Comparison of ENCODE assay signal across 1 cellular context in the genomic region with DNA sequence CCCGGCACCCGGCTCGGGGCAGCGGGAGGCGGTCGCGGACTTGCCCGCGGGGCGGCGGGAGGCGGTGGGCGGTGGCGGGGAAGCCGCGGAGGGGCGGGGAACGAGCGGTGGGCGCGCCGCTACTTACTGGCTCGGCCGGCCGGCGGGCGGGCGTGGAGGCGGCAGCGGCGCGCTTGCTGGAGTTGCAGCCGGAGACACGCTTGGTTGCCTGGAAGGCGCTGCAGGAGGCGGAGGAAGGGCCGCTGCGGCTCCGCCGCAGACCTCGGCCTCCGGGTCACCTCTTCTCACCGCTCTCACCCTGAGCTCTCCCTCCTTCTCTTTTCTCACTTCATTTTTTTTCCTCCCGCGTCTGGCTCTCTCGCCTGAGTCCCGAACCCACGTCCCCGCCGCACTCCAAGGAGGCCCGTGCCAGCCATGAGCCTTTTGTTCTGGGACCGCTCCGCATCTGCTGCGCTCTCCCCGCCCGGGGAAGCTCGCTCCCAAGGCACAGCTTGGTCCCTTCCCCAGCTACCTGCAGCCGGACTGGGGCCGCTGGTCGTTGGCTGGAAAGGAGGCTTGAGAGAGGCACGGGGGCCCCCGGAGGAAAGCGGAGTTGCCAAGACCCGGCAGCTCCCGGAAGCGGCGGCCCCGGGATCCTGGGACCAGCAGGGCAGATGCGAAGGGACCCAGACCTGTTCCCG.
TF ChIP-seq lines count a peak whose summit lies in the region.

No MANE protein-coding gene starts in this region.

TF ChIP-seq in GM12878, 131 proteins besides CTCF, POLR2A, EP300 and RAD21 (continued from another document):
- TF ChIP-seq IKZF2 (IDR thresholded peaks at IDR 0.05), result peak in 1 of 2 experiments; percentile 42; a peak in 2 of 4 replicates
- peak; percentile 13; the same call in 1 of the 2 replicates for TF ChIP-seq RUNX3 (IDR thresholded peaks at IDR 0.05; ENCODE audit: low read length)
- peak; percentile 75 for TF ChIP-seq IKZF1 (conservative IDR thresholded peaks at IDR 0.05)
- peak; percentile 62 for TF ChIP-seq NR2F1 (conservative IDR thresholded peaks at IDR 0.05)
- peak; percentile 85 for TF ChIP-seq PAX5 (IDR thresholded peaks at IDR 0.05; ENCODE audit: borderline replicate concordance, low read depth, low read length)
- TF ChIP-seq DPF2 (IDR thresholded peaks at IDR 0.05), result peak; percentile 41
- TF ChIP-seq BHLHE40 (IDR thresholded peaks at IDR 0.05; ENCODE audit: borderline replicate concordance in 1 of 2, low read depth in 2 of 2, low read length in 1 of 2), result peak in 1 of 2 experiments; percentile 25; a peak in 1 of 4 replicates
- no peak for TF ChIP-seq FOS (IDR thresholded peaks at IDR 0.05; ENCODE audit: borderline replicate concordance, extremely low read depth, insufficient read length)
TF ChIP-seq in GM12878: peak in this region for 7.
